ENCODE assay signal across 25 cellular contexts in the genomic region with DNA sequence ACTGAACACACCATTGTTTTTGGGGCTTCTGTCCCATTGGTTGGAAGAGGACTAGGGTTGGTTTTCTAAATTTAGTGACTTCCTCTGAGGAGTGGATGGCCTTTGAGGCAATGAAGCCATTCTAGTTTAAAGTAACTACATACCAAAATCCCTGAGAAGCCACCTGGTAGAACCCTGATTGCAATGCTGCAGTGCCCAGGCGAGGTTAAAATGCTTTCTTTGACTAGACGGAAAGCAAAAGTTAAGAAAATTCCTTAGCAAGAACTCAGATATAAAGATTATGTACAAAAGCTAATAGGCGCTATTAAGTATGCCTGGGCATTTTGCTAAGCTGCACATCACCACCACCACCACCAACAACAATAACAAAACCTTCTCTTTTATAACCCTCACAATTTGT.
"Had no signal": no experiment of that assay in that cellular context is flagged by ENCODE, and none has a peak within 500 bp of the region (broad histone marks: within the 10 kb centered on the region; RNA-seq: fewer than 3 reads in every experiment).

No MANE protein-coding gene starts in this region.

- H3K9me3 Mint-ChIP-seq: activated naive CD4-positive, alpha-beta T cell treated with anti-CD3 and anti-CD28 coated beads for 36 hours; activated naive CD8-positive, alpha-beta T cell treated with anti-CD3 and anti-CD28 coated beads, Interleukin-2, amount 50 U/mL, for 24 hours; activated T-cell treated with anti-CD3 and anti-CD28 coated beads, Interleukin-2, amount 50 U/mL, for 24 hours; stimulated activated naive CD8-positive, alpha-beta T cell treated with anti-CD3 and anti-CD28 coated beads, Interleukin-15, amount 100 ng/mL, for 72 hours; T-cell had no signal

- H3K27ac ChIP-seq: brain microvascular endothelial cell, coronary artery, left lung, prostate gland, suprapubic skin, transverse colon, vagina had no signal

- ATAC-seq: activated CD8-positive, alpha-beta T cell treated with anti-CD3 and anti-CD28 coated beads for 36 hours; activated naive CD8-positive, alpha-beta T cell treated with anti-CD3 and anti-CD28 coated beads, Interleukin-2, amount 50 U/mL, for 24 hours; sciatic nerve; SK-N-SH treated with all-trans-retinoic acid at 6 μM for 48 hours; stimulated activated naive CD8-positive, alpha-beta T cell treated with anti-CD3 and anti-CD28 coated beads, Interleukin-15, amount 100 ng/mL, for 72 hours; T-cell had no signal

- DNase-seq: activated CD4-positive, alpha-beta T cell treated with anti-CD3 and anti-CD28 coated beads for 48 hours; activated CD4-positive, CD25-positive, alpha-beta regulatory T cell; activated CD8-positive, alpha-beta T cell treated with anti-CD3 and anti-CD28 coated beads for 36 hours; activated naive CD4-positive, alpha-beta T cell treated with anti-CD3 and anti-CD28 coated beads for 36 hours; activated naive CD8-positive, alpha-beta T cell treated with anti-CD3 and anti-CD28 coated beads, Interleukin-2, amount 50 U/mL, for 24 hours; activated T-cell treated with anti-CD3 and anti-CD28 coated beads, Interleukin-2, amount 50 U/mL, for 24 hours; anterior cingulate cortex; brain microvascular endothelial cell; effector CD4-positive, alpha-beta T cell; foreskin fibroblast; hypothalamus; left lung; nephron progenitor cell; occipital lobe; stimulated activated CD4-positive, alpha-beta T cell treated with anti-CD3 and anti-CD28 coated beads, Interleukin-4, amount 100 ng/mL, for 1 hour; stimulated activated naive CD8-positive, alpha-beta T cell treated with anti-CD3 and anti-CD28 coated beads, Interleukin-15, amount 100 ng/mL, for 72 hours; T-cell; transverse colon had no signal

- H3K4me3 Mint-ChIP-seq: activated CD8-positive, alpha-beta T cell treated with anti-CD3 and anti-CD28 coated beads for 36 hours; activated naive CD4-positive, alpha-beta T cell treated with anti-CD3 and anti-CD28 coated beads for 36 hours; activated naive CD8-positive, alpha-beta T cell treated with anti-CD3 and anti-CD28 coated beads, Interleukin-2, amount 50 U/mL, for 24 hours; activated T-cell treated with anti-CD3 and anti-CD28 coated beads, Interleukin-2, amount 50 U/mL, for 24 hours; nephron progenitor cell; stimulated activated naive CD8-positive, alpha-beta T cell treated with anti-CD3 and anti-CD28 coated beads, Interleukin-15, amount 100 ng/mL, for 72 hours; T-cell had no signal

- H3K4me1 ChIP-seq: prostate gland, suprapubic skin, vagina had no signal

- H3K4me3 ChIP-seq: coronary artery, left lung, prostate gland, smooth muscle cell, suprapubic skin, transverse colon, vagina had no signal

- H3K9me3 ChIP-seq: left lung, prostate gland, suprapubic skin, vagina had no signal

- H3K27me3 ChIP-seq: brain microvascular endothelial cell, left lung, suprapubic skin, transverse colon, vagina had no signal

- H3K27ac Mint-ChIP-seq: activated CD8-positive, alpha-beta T cell treated with anti-CD3 and anti-CD28 coated beads for 36 hours; activated naive CD4-positive, alpha-beta T cell treated with anti-CD3 and anti-CD28 coated beads for 36 hours; activated naive CD8-positive, alpha-beta T cell treated with anti-CD3 and anti-CD28 coated beads, Interleukin-2, amount 50 U/mL, for 24 hours; activated T-cell treated with anti-CD3 and anti-CD28 coated beads, Interleukin-2, amount 50 U/mL, for 24 hours; nephron progenitor cell had no signal

- H3K36me3 ChIP-seq: brain microvascular endothelial cell, prostate gland, suprapubic skin, transverse colon, vagina had no signal

- H3K4me2 ChIP-seq: smooth muscle cell had no signal

- H3K27me3 Mint-ChIP-seq: activated CD8-positive, alpha-beta T cell treated with anti-CD3 and anti-CD28 coated beads for 36 hours; activated naive CD8-positive, alpha-beta T cell treated with anti-CD3 and anti-CD28 coated beads, Interleukin-2, amount 50 U/mL, for 24 hours; activated T-cell treated with anti-CD3 and anti-CD28 coated beads, Interleukin-2, amount 50 U/mL, for 24 hours; stimulated activated naive CD8-positive, alpha-beta T cell treated with anti-CD3 and anti-CD28 coated beads, Interleukin-15, amount 100 ng/mL, for 72 hours; T-cell had no signal

- H3K4me1 Mint-ChIP-seq: activated naive CD8-positive, alpha-beta T cell treated with anti-CD3 and anti-CD28 coated beads, Interleukin-2, amount 50 U/mL, for 24 hours; stimulated activated naive CD8-positive, alpha-beta T cell treated with anti-CD3 and anti-CD28 coated beads, Interleukin-15, amount 100 ng/mL, for 72 hours had no signal
